In the genomic region with DNA sequence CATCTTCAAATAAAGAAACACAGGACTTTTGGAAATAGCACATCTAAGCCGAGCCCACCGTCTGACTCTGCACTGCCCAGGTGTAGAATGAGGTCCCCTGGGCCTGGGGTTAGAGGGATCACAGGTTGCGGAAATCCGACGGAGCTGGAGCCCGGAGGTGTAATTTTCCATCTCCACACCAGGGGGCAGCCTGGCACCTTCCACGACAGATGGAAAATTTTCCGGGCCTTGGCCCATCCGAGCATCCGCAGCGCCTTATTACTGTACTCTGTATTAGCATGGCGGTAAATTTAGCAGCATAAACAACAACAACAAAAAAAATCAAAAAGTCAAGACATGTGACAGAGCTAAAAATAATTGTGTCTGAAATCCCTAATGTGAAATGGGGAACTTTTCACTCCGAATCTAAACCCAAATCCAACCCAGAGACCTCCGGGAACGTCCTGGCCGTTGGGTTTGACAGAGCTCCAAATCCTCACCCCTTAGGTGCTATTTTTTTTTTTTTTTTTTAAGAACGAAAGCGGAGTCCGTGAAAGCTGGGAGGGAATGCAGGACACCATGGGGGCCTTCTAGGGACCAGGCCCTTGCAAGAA, we compare ENCODE assay signal across 1 cellular context.
TF ChIP-seq lines count a peak whose summit lies in the region.

No MANE protein-coding gene starts in this region.

TF ChIP-seq in GM23338, 12 proteins besides CTCF, POLR2A, EP300 and RAD21 (continued from another document):
- TF ChIP-seq, protein P1, sequence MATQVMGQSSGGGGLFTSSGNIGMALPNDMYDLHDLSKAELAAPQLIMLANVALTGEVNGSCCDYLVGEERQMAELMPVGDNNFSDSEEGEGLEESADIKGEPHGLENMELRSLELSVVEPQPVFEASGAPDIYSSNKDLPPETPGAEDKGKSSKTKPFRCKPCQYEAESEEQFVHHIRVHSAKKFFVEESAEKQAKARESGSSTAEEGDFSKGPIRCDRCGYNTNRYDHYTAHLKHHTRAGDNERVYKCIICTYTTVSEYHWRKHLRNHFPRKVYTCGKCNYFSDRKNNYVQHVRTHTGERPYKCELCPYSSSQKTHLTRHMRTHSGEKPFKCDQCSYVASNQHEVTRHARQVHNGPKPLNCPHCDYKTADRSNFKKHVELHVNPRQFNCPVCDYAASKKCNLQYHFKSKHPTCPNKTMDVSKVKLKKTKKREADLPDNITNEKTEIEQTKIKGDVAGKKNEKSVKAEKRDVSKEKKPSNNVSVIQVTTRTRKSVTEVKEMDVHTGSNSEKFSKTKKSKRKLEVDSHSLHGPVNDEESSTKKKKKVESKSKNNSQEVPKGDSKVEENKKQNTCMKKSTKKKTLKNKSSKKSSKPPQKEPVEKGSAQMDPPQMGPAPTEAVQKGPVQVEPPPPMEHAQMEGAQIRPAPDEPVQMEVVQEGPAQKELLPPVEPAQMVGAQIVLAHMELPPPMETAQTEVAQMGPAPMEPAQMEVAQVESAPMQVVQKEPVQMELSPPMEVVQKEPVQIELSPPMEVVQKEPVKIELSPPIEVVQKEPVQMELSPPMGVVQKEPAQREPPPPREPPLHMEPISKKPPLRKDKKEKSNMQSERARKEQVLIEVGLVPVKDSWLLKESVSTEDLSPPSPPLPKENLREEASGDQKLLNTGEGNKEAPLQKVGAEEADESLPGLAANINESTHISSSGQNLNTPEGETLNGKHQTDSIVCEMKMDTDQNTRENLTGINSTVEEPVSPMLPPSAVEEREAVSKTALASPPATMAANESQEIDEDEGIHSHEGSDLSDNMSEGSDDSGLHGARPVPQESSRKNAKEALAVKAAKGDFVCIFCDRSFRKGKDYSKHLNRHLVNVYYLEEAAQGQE (IDR thresholded peaks at IDR 0.05; ENCODE audit: unreplicated experiment) = no peak
- TF ChIP-seq POLR2AphosphoS5 (IDR thresholded peaks at IDR 0.05; ENCODE audit: low read depth) = no peak
TF ChIP-seq in GM23338: peak in this region for 0.
